ENCODE assay signal across 8 cellular contexts in genomic region chrX:154980330-154981115, GRCh38. TPM values are rescaled to one million over a fixed set of nuclear protein-coding genes. Genes with fewer than 3 reads are reported as not detected.
DNase-seq lines count a peak whose midpoint lies in the region; ATAC-seq and TF ChIP-seq lines count a peak whose summit lies in the region.

No MANE protein-coding gene starts in this region.

- H3K9me3 Mint-ChIP-seq in endodermal cell: peaks cover 63% of the 10 kb centered on the region

- H3K9me3 ChIP-seq in endodermal cell (ENCODE audit: control insufficient read depth, low read length) (no peaks in the 10 kb centered on the region), muscle layer of colon (ENCODE audit: low read length) (no peaks in the 10 kb centered on the region)

- no peaks in the 10 kb centered on the region for H3K36me3 Mint-ChIP-seq in endodermal cell (ENCODE audit: low read depth)

- ATAC-seq in HG03460 (IDR thresholded peaks at IDR 0.05; ENCODE audit: unreplicated experiment): peak; percentile 89

- no peaks in the 10 kb centered on the region for H3K27me3 Mint-ChIP-seq in endodermal cell (ENCODE audit: insufficient read depth)

- DNase-seq in CD1c-positive myeloid dendritic cell (ENCODE audit: extremely low spot score) (peak; percentile 76), GM19240 (ENCODE audit: insufficient read length, low spot score) (peak; percentile 11), NCI-H82 (lab: John Stamatoyannopoulos, UW) (peak; percentile 82), endodermal cell (peak; percentile 88)
- DNase-seq in activated CD8-positive, alpha-beta memory T cell treated with anti-CD3 and anti-CD28 coated beads for 1 hour (ENCODE audit: extremely low read depth in 1 of 2, low read depth in 1 of 2): peak; percentile 42 to 55
- peak; percentile 46 to 49 for DNase-seq in stimulated activated CD8-positive, alpha-beta memory T cell treated with anti-CD3 and anti-CD28 coated beads, Interleukin-7, amount 100 ng/mL, for 1 hour (ENCODE audit: low read depth in 2 of 2)

- 10 to 22% methylated on average over 3 to 10 of the region's 11 CpGs for WGBS in endodermal cell (ENCODE audit: insufficient coverage in 1 of 2, insufficient read length in 1 of 2), 2 experiments

- H3K27ac Mint-ChIP-seq in endodermal cell: no peak overlapping the region

- H3K36me3 ChIP-seq in endodermal cell (ENCODE audit: control insufficient read depth, insufficient read depth, low read length): no peaks in the 10 kb centered on the region
- no peaks in the 10 kb centered on the region for H3K36me3 ChIP-seq in muscle layer of colon (ENCODE audit: insufficient read depth, low read length)

- peak; percentile 79 for TF ChIP-seq CTCF in endodermal cell (conservative IDR thresholded peaks at IDR 0.05)

- no peaks in the 10 kb centered on the region for H3K27me3 ChIP-seq in endodermal cell (ENCODE audit: control insufficient read depth, insufficient read depth, low read length, poor library complexity, severe bottlenecking)
- no peaks in the 10 kb centered on the region for H3K27me3 ChIP-seq in muscle layer of colon (ENCODE audit: control insufficient read depth in 1 of 2, insufficient read depth in 2 of 2, low read length in 2 of 2)

- no peak overlapping the region for H3K9ac ChIP-seq in endodermal cell (ENCODE audit: extremely low read depth, low read length, poor library complexity, severe bottlenecking)
- H3K9ac ChIP-seq in muscle layer of colon (ENCODE audit: low read length): peak overlapping the region; percentile 14

- H3K27ac ChIP-seq in endodermal cell (ENCODE audit: low read depth, low read length) (no peak overlapping the region), muscle layer of colon (ENCODE audit: low read depth, low read length) (no peak overlapping the region)

- H3K4me1 ChIP-seq in endodermal cell (ENCODE audit: control insufficient read depth, insufficient read depth, low read length) (no peaks in the 10 kb centered on the region), muscle layer of colon (ENCODE audit: insufficient read depth, low read length) (peaks cover 5% of the 10 kb centered on the region)

- H3K4me3 ChIP-seq in endodermal cell (ENCODE audit: low read length): no peak overlapping the region
- peak overlapping the region in 1 of 2 donors; percentile 60 for H3K4me3 ChIP-seq in muscle layer of colon (ENCODE audit: low read depth in 1 of 2, low read length in 2 of 2)

- peaks cover 4% of the 10 kb centered on the region for H3K4me1 Mint-ChIP-seq in endodermal cell

- H3K4me3 Mint-ChIP-seq in endodermal cell: no peak overlapping the region

RNA-seq across cellular contexts. Expression of gene F8, which starts 42.0 kb away (rescaled TPM):
- 1 to 10 TPM; 5.5 to 6.0 TPM for total RNA-seq in endodermal cell
- polyA plus RNA-seq in endodermal cell (2013, experiment 1 of 2): 1.3 TPM
- polyA plus RNA-seq in endodermal cell (2013, experiment 2 of 2): 1.0 TPM

RNA-seq across cellular contexts. Expression of gene FUNDC2, which starts 46.1 kb away (rescaled TPM):
- 10 to 100 TPM; 68.3 to 71.4 TPM for total RNA-seq in endodermal cell
- 105 TPM for polyA plus RNA-seq in endodermal cell (2013, experiment 1 of 2)
- 98.9 TPM for polyA plus RNA-seq in endodermal cell (2013, experiment 2 of 2)

Comparison
In these comparisons a context has a peak if more than half of its experiments do, and no peak if none do; other contexts are left out.
1. DNase-seq: peak in every context shown above with its lines; median percentile 88 in endodermal cell; 82 in NCI-H82; 76 in CD1c-positive myeloid dendritic cell; 48 in activated CD8-positive, alpha-beta memory T cell treated with anti-CD3 and anti-CD28 coated beads for 1 hour; 48 in stimulated activated CD8-positive, alpha-beta memory T cell treated with anti-CD3 and anti-CD28 coated beads, Interleukin-7, amount 100 ng/mL, for 1 hour; 11 in GM19240.